In the genomic region with DNA sequence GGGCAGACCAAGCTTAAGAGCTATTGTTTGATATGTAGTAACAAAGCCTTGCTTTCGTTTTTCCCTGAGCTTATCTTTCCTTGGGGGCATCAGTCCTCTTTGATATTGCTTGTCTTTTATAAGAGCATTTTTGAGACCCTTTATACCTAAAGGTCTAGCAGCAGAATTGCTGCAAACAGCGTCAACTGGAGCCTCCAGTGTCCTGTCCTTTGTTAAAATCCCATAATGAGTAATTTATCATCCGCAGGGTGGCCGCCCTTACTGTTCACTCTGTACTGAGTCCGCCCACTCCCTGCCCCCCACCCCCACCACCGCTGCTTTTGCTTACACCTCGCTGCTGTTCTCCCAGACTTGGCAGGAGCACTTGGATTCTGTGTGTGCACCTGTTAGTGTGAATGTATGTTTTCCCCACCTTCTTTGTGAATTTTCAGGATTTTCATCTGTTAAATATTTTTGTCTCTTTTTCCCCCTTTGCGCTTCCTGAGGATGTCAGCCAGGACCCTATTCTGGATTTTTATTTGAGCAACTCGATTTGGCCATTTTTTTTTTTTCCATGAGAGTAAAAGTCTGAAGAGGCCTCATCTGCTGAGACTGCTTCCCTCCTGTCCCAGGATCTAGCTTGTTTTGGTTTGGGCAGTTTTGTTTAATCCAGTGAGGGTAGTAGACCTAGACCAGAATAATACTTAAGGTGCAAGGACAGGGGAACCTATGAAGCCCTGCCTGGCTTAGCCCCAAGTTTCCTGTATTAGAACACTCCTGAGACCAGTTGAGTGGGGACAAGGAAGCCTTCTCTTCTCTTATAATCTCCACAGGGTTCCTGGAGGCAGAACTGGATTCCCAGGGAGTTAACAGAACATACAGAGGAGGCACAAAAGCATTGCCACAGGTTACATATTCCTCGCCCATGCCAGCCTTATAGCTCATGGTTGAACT, we compare ENCODE assay signal across 10 cellular contexts. TPM values are rescaled to one million over a fixed set of nuclear protein-coding genes. Genes with fewer than 3 reads are reported as not detected.
DNase-seq lines count a peak whose midpoint lies in the region; ATAC-seq and TF ChIP-seq lines count a peak whose summit lies in the region.
"Had no signal": no experiment of that assay in that cellular context is flagged by ENCODE, and none has a peak within 500 bp of the region (broad histone marks: within the 10 kb centered on the region; RNA-seq: fewer than 3 reads in every experiment).

No MANE protein-coding gene starts in this region.

- POLR2A ChIA-PET in activated CD8-positive, alpha-beta T cell treated with anti-CD3 and anti-CD28 coated beads, Interleukin-2, amount 10 ng/mL, durations not matched to agents 7 days and 5 days (lab: Charles Lee): interaction anchor here (0.8 to 2.2 kb wide), 5 partner anchors 8 to 159 kb away, joined by 3 to 12 read pairs (median 6); a partner anchor contains a TSS

- H3K9me3 Mint-ChIP-seq in activated CD8-positive, alpha-beta memory T cell treated with anti-CD3 and anti-CD28 coated beads, Interleukin-2, amount 10 ng/mL, durations not matched to agents 7 days and 5 days (ENCODE audit: low read depth): no peaks in the 10 kb centered on the region
- H3K9me3 Mint-ChIP-seq in activated CD8-positive, alpha-beta T cell treated with anti-CD3 and anti-CD28 coated beads, Interleukin-2, amount 10 ng/mL, durations not matched to agents 7 days and 5 days (ENCODE audit: insufficient read depth): no peaks in the 10 kb centered on the region
- H3K9me3 Mint-ChIP-seq: neural crest cell had no signal

- peak; percentile 5 for ATAC-seq in activated CD8-positive, alpha-beta memory T cell treated with anti-CD3 and anti-CD28 coated beads, Interleukin-2, amount 10 ng/mL, durations not matched to agents 7 days and 5 days
- no peak for ATAC-seq in activated CD8-positive, alpha-beta T cell treated with anti-CD3 and anti-CD28 coated beads, Interleukin-2, amount 10 ng/mL, durations not matched to agents 7 days and 5 days
- ATAC-seq in left lung (peak; percentile 13), HG03565 (IDR thresholded peaks at IDR 0.05; ENCODE audit: unreplicated experiment) (no peak), GM19328 (IDR thresholded peaks at IDR 0.05; ENCODE audit: unreplicated experiment) (no peak)

- H3K4me1 Mint-ChIP-seq in activated CD8-positive, alpha-beta memory T cell treated with anti-CD3 and anti-CD28 coated beads, Interleukin-2, amount 10 ng/mL, durations not matched to agents 7 days and 5 days: peaks cover 83% of the 10 kb centered on the region
- peaks cover 84% of the 10 kb centered on the region for H3K4me1 Mint-ChIP-seq in activated CD8-positive, alpha-beta T cell treated with anti-CD3 and anti-CD28 coated beads, Interleukin-2, amount 10 ng/mL, durations not matched to agents 7 days and 5 days (ENCODE audit: low read depth)

- CTCF ChIA-PET in activated CD8-positive, alpha-beta memory T cell treated with anti-CD3 and anti-CD28 coated beads, Interleukin-2, amount 10 ng/mL, durations not matched to agents 7 days and 5 days (lab: Charles Lee): interaction anchor here (0.6 to 11.5 kb wide), 12 partner anchors 9 to 597 kb away, joined by 3 to 158 read pairs (median 5); a partner anchor contains a TSS
- CTCF ChIA-PET in activated CD8-positive, alpha-beta T cell treated with anti-CD3 and anti-CD28 coated beads, Interleukin-2, amount 10 ng/mL, durations not matched to agents 7 days and 5 days (lab: Charles Lee): interaction anchor here (0.8 to 11.8 kb wide), 9 partner anchors 9 to 159 kb away, joined by 3 to 213 read pairs (median 4); a partner anchor contains a TSS

- intact Hi-C loops in left lung (cut with DNase I) (no loop called here), tibial artery (cut with DNase I; ENCODE audit: low total_unique reads) (no loop called here)

- H3K4me3 ChIP-seq in left lung (no peak overlapping the region), tibial artery (no peak overlapping the region)

- no peaks in the 10 kb centered on the region for H3K27me3 Mint-ChIP-seq in activated CD8-positive, alpha-beta memory T cell treated with anti-CD3 and anti-CD28 coated beads, Interleukin-2, amount 10 ng/mL, durations not matched to agents 7 days and 5 days
- H3K27me3 Mint-ChIP-seq in activated CD8-positive, alpha-beta T cell treated with anti-CD3 and anti-CD28 coated beads, Interleukin-2, amount 10 ng/mL, durations not matched to agents 7 days and 5 days (ENCODE audit: low read depth): no peaks in the 10 kb centered on the region

- H3K27ac ChIP-seq in left lung (peak overlapping the region; percentile 82 to 89), tibial artery (peak overlapping the region; percentile 85 to 92)

- TF ChIP-seq CTCF in left lung (IDR thresholded peaks at IDR 0.05) (no peak), tibial artery (IDR thresholded peaks at IDR 0.05) (no peak)

- peak overlapping the region; percentile 95 for H3K27ac Mint-ChIP-seq in activated CD8-positive, alpha-beta memory T cell treated with anti-CD3 and anti-CD28 coated beads, Interleukin-2, amount 10 ng/mL, durations not matched to agents 7 days and 5 days
- H3K27ac Mint-ChIP-seq in activated CD8-positive, alpha-beta T cell treated with anti-CD3 and anti-CD28 coated beads, Interleukin-2, amount 10 ng/mL, durations not matched to agents 7 days and 5 days: peak overlapping the region; percentile 87

- H3K36me3 ChIP-seq in left lung (peaks cover 0 to 14% of the 10 kb centered on the region in 2 donors), tibial artery (peaks cover 8 to 28% (median 15%) of the 10 kb centered on the region in 3 donors)

- H3K4me3 Mint-ChIP-seq in activated CD8-positive, alpha-beta memory T cell treated with anti-CD3 and anti-CD28 coated beads, Interleukin-2, amount 10 ng/mL, durations not matched to agents 7 days and 5 days: peak overlapping the region; percentile 99
- H3K4me3 Mint-ChIP-seq in activated CD8-positive, alpha-beta T cell treated with anti-CD3 and anti-CD28 coated beads, Interleukin-2, amount 10 ng/mL, durations not matched to agents 7 days and 5 days: peak overlapping the region; percentile 57
- H3K4me3 Mint-ChIP-seq: CD14-positive monocyte, neural crest cell had no signal

- H3K9me3 ChIP-seq in left lung (no peaks in the 10 kb centered on the region), tibial artery (no peaks in the 10 kb centered on the region)

- no peaks in the 10 kb centered on the region for H3K27me3 ChIP-seq in left lung
- no peaks in the 10 kb centered on the region for H3K27me3 ChIP-seq in tibial artery

- H3K36me3 Mint-ChIP-seq in activated CD8-positive, alpha-beta memory T cell treated with anti-CD3 and anti-CD28 coated beads, Interleukin-2, amount 10 ng/mL, durations not matched to agents 7 days and 5 days: peaks cover 22% of the 10 kb centered on the region
- H3K36me3 Mint-ChIP-seq in activated CD8-positive, alpha-beta T cell treated with anti-CD3 and anti-CD28 coated beads, Interleukin-2, amount 10 ng/mL, durations not matched to agents 7 days and 5 days (ENCODE audit: low read depth): peaks cover 41% of the 10 kb centered on the region

- H3K4me1 ChIP-seq in left lung (peaks cover 46 to 74% of the 10 kb centered on the region in 2 donors), tibial artery (peaks cover 0 to 59% (median 51%) of the 10 kb centered on the region in 4 donors)

- DNase-seq in activated CD8-positive, alpha-beta memory T cell treated with anti-CD3 and anti-CD28 coated beads, Interleukin-2, amount 10 ng/mL, durations not matched to agents 7 days and 5 days: no peak
- no peak for DNase-seq in activated CD8-positive, alpha-beta memory T cell treated with anti-CD3 and anti-CD28 coated beads, Interleukin-2, amount 50 U/mL, for 4 hours
- DNase-seq in activated CD8-positive, alpha-beta T cell treated with anti-CD3 and anti-CD28 coated beads, Interleukin-2, amount 10 ng/mL, durations not matched to agents 7 days and 5 days: no peak
- DNase-seq in left lung (no peak), tibial artery (no peak), NCI-H524 treated with DMSO at 0.1 percent for 48 hours (lab: John Stamatoyannopoulos, UW) (no peak)

RNA-seq across cellular contexts. Expression of a gene that starts 8.1 kb away (rescaled TPM):
- 10 to 100 TPM; 61.4 to 82.5 TPM for total RNA-seq in activated CD8-positive, alpha-beta memory T cell treated with anti-CD3 and anti-CD28 coated beads, Interleukin-2, amount 10 ng/mL, durations not matched to agents 7 days and 5 days
- 10 to 100 TPM; 43.0 to 46.0 TPM for total RNA-seq in activated CD8-positive, alpha-beta T cell treated with anti-CD3 and anti-CD28 coated beads, Interleukin-2, amount 10 ng/mL, durations not matched to agents 7 days and 5 days
- total RNA-seq in left lung: 10 to 100 TPM; 28.6 to 34.9 TPM

RNA-seq across cellular contexts. Expression of a gene that starts 26.6 kb away (rescaled TPM):
- 10 to 100 TPM; 18.2 to 26.3 TPM for total RNA-seq in activated CD8-positive, alpha-beta memory T cell treated with anti-CD3 and anti-CD28 coated beads, Interleukin-2, amount 10 ng/mL, durations not matched to agents 7 days and 5 days
- 10 to 100 TPM; 29.8 to 30.0 TPM for total RNA-seq in activated CD8-positive, alpha-beta T cell treated with anti-CD3 and anti-CD28 coated beads, Interleukin-2, amount 10 ng/mL, durations not matched to agents 7 days and 5 days
- total RNA-seq in left lung: 1 to 10 TPM; 6.3 to 8.3 TPM

RNA-seq across cellular contexts. Expression of a gene that starts 38.8 kb away (rescaled TPM):
- 100 to 1,000 TPM; 155 to 178 TPM for total RNA-seq in activated CD8-positive, alpha-beta memory T cell treated with anti-CD3 and anti-CD28 coated beads, Interleukin-2, amount 10 ng/mL, durations not matched to agents 7 days and 5 days
- 100 to 1,000 TPM; 191 to 193 TPM for total RNA-seq in activated CD8-positive, alpha-beta T cell treated with anti-CD3 and anti-CD28 coated beads, Interleukin-2, amount 10 ng/mL, durations not matched to agents 7 days and 5 days
- 10 to 100 TPM; 66.5 to 86.5 TPM for total RNA-seq in left lung

RNA-seq across cellular contexts. Expression of a gene that starts 39.0 kb away (rescaled TPM):
- 1 to 10 TPM in 1 of 2 experiments, under 1 TPM in 1; 0.80 to 1.3 TPM for total RNA-seq in activated CD8-positive, alpha-beta memory T cell treated with anti-CD3 and anti-CD28 coated beads, Interleukin-2, amount 10 ng/mL, durations not matched to agents 7 days and 5 days
- total RNA-seq in activated CD8-positive, alpha-beta T cell treated with anti-CD3 and anti-CD28 coated beads, Interleukin-2, amount 10 ng/mL, durations not matched to agents 7 days and 5 days: under 1 TPM; 0.37 to 0.45 TPM
- under 1 TPM; 0.37 to 0.44 TPM for total RNA-seq in left lung

RNA-seq across cellular contexts. Expression of a gene that starts 55.0 kb away (rescaled TPM):
- 10 to 100 TPM in 1 of 2 experiments, 1 to 10 TPM in 1; 9.2 to 11.6 TPM for total RNA-seq in activated CD8-positive, alpha-beta memory T cell treated with anti-CD3 and anti-CD28 coated beads, Interleukin-2, amount 10 ng/mL, durations not matched to agents 7 days and 5 days
- 10 to 100 TPM; 17.0 to 17.6 TPM for total RNA-seq in activated CD8-positive, alpha-beta T cell treated with anti-CD3 and anti-CD28 coated beads, Interleukin-2, amount 10 ng/mL, durations not matched to agents 7 days and 5 days
- 100 to 1,000 TPM; 158 to 204 TPM for total RNA-seq in left lung

Comparison
In these comparisons a context has a peak if more than half of its experiments do, and no peak if none do; other contexts are left out.
1. ATAC-seq: peak in activated CD8-positive, alpha-beta memory T cell treated with anti-CD3 and anti-CD28 coated beads, Interleukin-2, amount 10 ng/mL, durations not matched to agents 7 days and 5 days (single experiment) and left lung (single experiment); none in activated CD8-positive, alpha-beta T cell treated with anti-CD3 and anti-CD28 coated beads, Interleukin-2, amount 10 ng/mL, durations not matched to agents 7 days and 5 days (single experiment), HG03565 (single experiment) and GM19328 (single experiment).